Comparison of ENCODE assay signal across 37 cellular contexts in the genomic region with DNA sequence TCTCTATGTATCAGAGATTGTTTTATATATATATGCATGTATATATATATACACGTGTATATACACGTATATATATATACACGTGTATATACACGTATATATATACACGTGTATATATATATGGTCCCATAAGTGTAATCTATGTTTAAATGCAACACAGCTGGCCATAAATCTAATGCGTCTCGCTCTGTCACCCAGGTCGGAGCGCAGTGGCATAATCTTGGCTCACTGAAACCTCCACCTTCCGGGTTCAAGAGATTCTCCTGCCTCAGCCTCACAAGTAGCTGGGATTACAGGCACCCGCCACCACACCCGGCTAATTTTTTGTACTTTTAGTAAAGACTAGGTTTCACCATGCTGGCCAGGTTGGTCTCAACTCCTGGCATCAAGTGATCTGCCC. TPM values are rescaled to one million over a fixed set of nuclear protein-coding genes. Genes with fewer than 3 reads are reported as not detected.
"Had no signal": no experiment of that assay in that cellular context is flagged by ENCODE, and none has a peak within 500 bp of the region (broad histone marks: within the 10 kb centered on the region; RNA-seq: fewer than 3 reads in every experiment).

No MANE protein-coding gene starts in this region.

- H3K4me1 Mint-ChIP-seq: activated CD4-positive, alpha-beta T cell treated with anti-CD3 and anti-CD28 coated beads for 36 hours; activated CD4-positive, alpha-beta T cell treated with anti-CD3 and anti-CD28 coated beads, Interleukin-2, amount 10 ng/mL, durations not matched to agents 7 days and 5 days; WTC11 had no signal

- H3K9me3 ChIP-seq: MG63, Peyer's patch, SJSA1, SK-N-SH had no signal

- H3K36me3 ChIP-seq: brain microvascular endothelial cell, cardiac muscle cell, MG63, Peyer's patch, SJSA1 had no signal

- H3K4me3 ChIP-seq: cardiac muscle cell, MG63, Peyer's patch, SJSA1 had no signal

- DNase-seq: activated CD4-positive, alpha-beta T cell treated with anti-CD3 and anti-CD28 coated beads for 36 hours; activated CD4-positive, alpha-beta T cell treated with anti-CD3 and anti-CD28 coated beads, Interleukin-2, amount 10 ng/mL, durations not matched to agents 7 days and 5 days; activated CD4-positive, alpha-beta T cell treated with anti-CD3 and anti-CD28 coated beads, Interleukin-2, amount 50 U/mL, for 48 hours; activated CD8-positive, alpha-beta T cell treated with anti-CD3 and anti-CD28 coated beads, Interleukin-2, amount 10 ng/mL, durations not matched to agents 7 days and 5 days; activated gamma-delta T cell treated with Interleukin-2 at 50 U/mL for 16 hours; activated naive CD4-positive, alpha-beta T cell treated with anti-CD3 and anti-CD28 coated beads for 36 hours; activated T-cell treated with anti-CD3 and anti-CD28 coated beads, Interleukin-2, amount 50 U/mL, for 24 hours; anterior cingulate cortex; Karpas-422; KBM-7; NCI-H1048; NCI-H1105 treated with DMSO at 0.1 percent for 48 hours; NCI-H1436; NCI-H1694; NCI-H2029; NCI-H2107; NCI-H2171; NCI-H510A; NCI-H526; NCI-H748 treated with DMSO at 0.1 percent for 48 hours; NK-92 treated with Interleukin-12 subunit alpha and Interleukin-12 subunit beta, amount 100 ng/mL, for 24 hours; Peyer's patch; RPMI8226; SHP77 treated with DMSO at 0.1 percent for 48 hours; SK-N-SH had no signal

- H3K27me3 ChIP-seq: brain microvascular endothelial cell, cardiac muscle cell, MG63, Peyer's patch, SJSA1 had no signal

- FAIRE-seq: TTC549 had no signal

- H3K27ac Mint-ChIP-seq: activated CD4-positive, alpha-beta T cell treated with anti-CD3 and anti-CD28 coated beads for 36 hours; activated CD4-positive, alpha-beta T cell treated with anti-CD3 and anti-CD28 coated beads, Interleukin-2, amount 10 ng/mL, durations not matched to agents 7 days and 5 days; activated CD8-positive, alpha-beta T cell treated with anti-CD3 and anti-CD28 coated beads, Interleukin-2, amount 10 ng/mL, durations not matched to agents 7 days and 5 days; activated naive CD4-positive, alpha-beta T cell treated with anti-CD3 and anti-CD28 coated beads for 36 hours; activated naive CD4-positive, alpha-beta T cell treated with anti-CD3 and anti-CD28 coated beads, Interleukin-2, amount 50 U/mL, for 72 hours; activated T-cell treated with anti-CD3 and anti-CD28 coated beads, Interleukin-2, amount 50 U/mL, for 24 hours; activated T-helper 1 cell treated with anti-CD3 and anti-CD28 coated beads, Interleukin-12 subunit alpha, Interleukin-12 subunit beta, Interleukin-2, Interleukin-4 antibody, amounts not matched to agents 30 ng/mL and 10 ng/mL and 1 ng/mL, durations not matched to agents 14 hours and 24 hours and 36 hours; T-helper 1 cell treated with Interleukin-12 subunit alpha and Interleukin-12 subunit beta and Interleukin-4 antibody, amounts not matched to agents 30 μg/mL and 1 μg/mL, for 36 hours; T-helper 2 cell treated with Interferon-gamma antibody and Interleukin-4, amounts not matched to agents 5 μg/mL and 100 μg/mL, for 36 hours; WTC11 had no signal

- H3K4me3 Mint-ChIP-seq: activated CD4-positive, alpha-beta T cell treated with anti-CD3 and anti-CD28 coated beads for 36 hours; activated CD4-positive, alpha-beta T cell treated with anti-CD3 and anti-CD28 coated beads, Interleukin-2, amount 10 ng/mL, durations not matched to agents 7 days and 5 days; activated CD8-positive, alpha-beta T cell treated with anti-CD3 and anti-CD28 coated beads, Interleukin-2, amount 10 ng/mL, durations not matched to agents 7 days and 5 days; activated naive CD4-positive, alpha-beta T cell treated with anti-CD3 and anti-CD28 coated beads for 36 hours; activated T-cell treated with anti-CD3 and anti-CD28 coated beads, Interleukin-2, amount 50 U/mL, for 24 hours; activated T-helper 1 cell treated with anti-CD3 and anti-CD28 coated beads, Interleukin-12 subunit alpha, Interleukin-12 subunit beta, Interleukin-2, Interleukin-4 antibody, amounts not matched to agents 30 ng/mL and 10 ng/mL and 1 ng/mL, durations not matched to agents 14 hours and 24 hours and 36 hours; T-helper 1 cell treated with Interleukin-12 subunit alpha and Interleukin-12 subunit beta and Interleukin-4 antibody, amounts not matched to agents 30 μg/mL and 1 μg/mL, for 36 hours; T-helper 2 cell treated with Interferon-gamma antibody and Interleukin-4, amounts not matched to agents 5 μg/mL and 100 μg/mL, for 36 hours; WTC11 had no signal

- H3K27me3 Mint-ChIP-seq: activated CD4-positive, alpha-beta T cell treated with anti-CD3 and anti-CD28 coated beads for 36 hours; activated CD4-positive, alpha-beta T cell treated with anti-CD3 and anti-CD28 coated beads, Interleukin-2, amount 10 ng/mL, durations not matched to agents 7 days and 5 days; activated T-cell treated with anti-CD3 and anti-CD28 coated beads, Interleukin-2, amount 50 U/mL, for 24 hours had no signal

- H3K27ac ChIP-seq: brain microvascular endothelial cell, cardiac muscle cell, SJSA1 had no signal

- ATAC-seq: activated CD4-positive, alpha-beta T cell treated with anti-CD3 and anti-CD28 coated beads for 36 hours; activated CD4-positive, CD25-positive, alpha-beta regulatory T cell treated with anti-CD3 and anti-CD28 coated beads, Interleukin-2, amount 50 U/mL, for 24 hours; activated CD8-positive, alpha-beta T cell treated with anti-CD3 and anti-CD28 coated beads, Interleukin-2, amount 10 ng/mL, durations not matched to agents 7 days and 5 days; activated naive CD4-positive, alpha-beta T cell treated with anti-CD3 and anti-CD28 coated beads, Interleukin-2, amount 50 U/mL, for 72 hours; PC-3; WTC11 had no signal

- H3K36me3 Mint-ChIP-seq: activated naive CD4-positive, alpha-beta T cell treated with anti-CD3 and anti-CD28 coated beads, Interleukin-2, amount 50 U/mL, for 72 hours; WTC11 had no signal

- H3K9me3 Mint-ChIP-seq: activated CD4-positive, alpha-beta T cell treated with anti-CD3 and anti-CD28 coated beads, Interleukin-2, amount 10 ng/mL, durations not matched to agents 7 days and 5 days; activated naive CD4-positive, alpha-beta T cell treated with anti-CD3 and anti-CD28 coated beads for 36 hours; activated naive CD4-positive, alpha-beta T cell treated with anti-CD3 and anti-CD28 coated beads, Interleukin-2, amount 50 U/mL, for 72 hours; activated T-cell treated with anti-CD3 and anti-CD28 coated beads, Interleukin-2, amount 50 U/mL, for 24 hours; activated T-helper 1 cell treated with anti-CD3 and anti-CD28 coated beads, Interleukin-12 subunit alpha, Interleukin-12 subunit beta, Interleukin-2, Interleukin-4 antibody, amounts not matched to agents 30 ng/mL and 10 ng/mL and 1 ng/mL, durations not matched to agents 14 hours and 24 hours and 36 hours; T-helper 1 cell treated with Interleukin-12 subunit alpha and Interleukin-12 subunit beta and Interleukin-4 antibody, amounts not matched to agents 30 μg/mL and 1 μg/mL, for 36 hours; T-helper 2 cell treated with Interferon-gamma antibody and Interleukin-4, amounts not matched to agents 5 μg/mL and 100 μg/mL, for 36 hours; WTC11 had no signal

- H3K9ac ChIP-seq: SK-N-SH had no signal

RNA-seq across cellular contexts. Expression of a gene that starts 21.3 kb away (rescaled TPM):
- total RNA-seq: PC-3 had no signal
